ENCODE assay signal across 23 cellular contexts in the genomic region with DNA sequence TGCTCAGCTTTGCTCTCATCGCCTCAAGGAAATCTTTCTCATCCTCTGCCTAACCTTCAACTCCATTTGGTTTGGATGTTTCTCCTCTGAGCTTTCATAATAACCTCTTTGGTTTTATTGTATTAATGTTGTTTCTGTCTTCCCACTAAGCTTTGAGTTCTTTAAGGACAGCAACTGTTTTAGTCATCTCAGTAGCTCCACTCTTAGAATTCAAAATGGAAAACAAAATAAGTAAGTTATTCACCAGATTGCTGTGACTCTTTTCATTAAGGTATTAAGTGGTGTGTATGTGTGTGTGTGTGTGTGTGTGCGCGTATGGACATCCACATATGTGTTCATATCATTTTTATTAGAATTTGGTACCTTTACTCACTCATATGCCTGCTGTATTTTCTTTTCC.
A peak's percentile ranks its signal among the peaks of the same experiment; 100 is the strongest.
DNase-seq lines count a peak whose midpoint lies in the region; ATAC-seq, FAIRE-seq and TF ChIP-seq lines count a peak whose summit lies in the region.
"Had no signal": no experiment of that assay in that cellular context is flagged by ENCODE, and none has a peak within 500 bp of the region (broad histone marks: within the 10 kb centered on the region; RNA-seq: fewer than 3 reads in every experiment).

No MANE protein-coding gene starts in this region.

- H3K79me2 ChIP-seq in keratinocyte (ENCODE audit: control insufficient read depth, insufficient read depth, low read length): no peaks in the 10 kb centered on the region

- H3K4me1 Mint-ChIP-seq in HFFc6 (ENCODE audit: low read depth): peaks cover 81% of the 10 kb centered on the region
- H3K4me1 Mint-ChIP-seq: activated CD4-positive, alpha-beta T cell treated with anti-CD3 and anti-CD28 coated beads for 36 hours; activated naive CD8-positive, alpha-beta T cell treated with anti-CD3 and anti-CD28 coated beads, Interleukin-2, amount 10 ng/mL, durations not matched to agents 7 days and 5 days; IgD-negative memory B cell; stimulated activated effector memory CD8-positive, alpha-beta T cell treated with anti-CD3 and anti-CD28 coated beads, Interleukin-12 subunit alpha, Interleukin-12 subunit beta, amount 100 ng/mL, for 72 hours had no signal

- no peaks in the 10 kb centered on the region for H3K27me3 ChIP-seq in brain microvascular endothelial cell (replicated peaks)
- no peaks in the 10 kb centered on the region for H3K27me3 ChIP-seq in keratinocyte (ENCODE audit: control insufficient read depth, extremely low read depth, insufficient read depth, low read length)
- H3K27me3 ChIP-seq in skeletal muscle satellite cell (ENCODE audit: control insufficient read depth, insufficient read depth, low read length): no peaks in the 10 kb centered on the region
- no peaks in the 10 kb centered on the region for H3K27me3 ChIP-seq in gastrocnemius medialis
- H3K27me3 ChIP-seq: body of pancreas, vagina had no signal

- peaks cover 10% of the 10 kb centered on the region for H3K36me3 Mint-ChIP-seq in HFFc6 (ENCODE audit: low read depth)
- H3K36me3 Mint-ChIP-seq: activated naive CD8-positive, alpha-beta T cell treated with anti-CD3 and anti-CD28 coated beads, Interleukin-2, amount 10 ng/mL, durations not matched to agents 7 days and 5 days; stimulated activated effector memory CD8-positive, alpha-beta T cell treated with anti-CD3 and anti-CD28 coated beads, Interleukin-12 subunit alpha, Interleukin-12 subunit beta, amount 100 ng/mL, for 72 hours had no signal

- DNase-seq in HFFc6 (no peak), brain microvascular endothelial cell (no peak), keratinocyte (ENCODE audit: low read depth, low spot score) (no peak), SW480 (ENCODE audit: low spot score) (no peak), NCI-H1417 (lab: John Stamatoyannopoulos, UW) (no peak), gastrocnemius medialis (no peak), NCI-H524 (lab: John Stamatoyannopoulos, UW) (no peak)
- DNase-seq: activated CD4-positive, alpha-beta T cell treated with anti-CD3 and anti-CD28 coated beads for 36 hours; activated effector memory CD4-positive, alpha-beta T cell treated with anti-CD3 and anti-CD28 coated beads, Interleukin-2, amount 50 U/mL, for 16 hours; activated naive CD8-positive, alpha-beta T cell treated with anti-CD3 and anti-CD28 coated beads, Interleukin-2, amount 10 ng/mL, durations not matched to agents 7 days and 5 days; effector CD8-positive, alpha-beta T cell; H9; NCI-H2081 treated with DMSO at 0.1 percent for 48 hours; stimulated activated CD4-positive, alpha-beta T cell treated with anti-CD3 and anti-CD28 coated beads, Interleukin-2, amount 100 ng/mL, for 24 hours; T-helper 2 cell had no signal

- TF ChIP-seq POLR2A in gastrocnemius medialis (IDR thresholded peaks at IDR 0.05): no peak

- H3K4me2 ChIP-seq in keratinocyte (ENCODE audit: control insufficient read depth, extremely low read depth, insufficient read depth, low read depth, low read length) (peak overlapping the region; percentile 65), skeletal muscle satellite cell (ENCODE audit: low read length) (peak overlapping the region; percentile 8)

- H3K27ac Mint-ChIP-seq in HFFc6: peak overlapping the region; percentile 91
- H3K27ac Mint-ChIP-seq: activated CD4-positive, alpha-beta T cell treated with anti-CD3 and anti-CD28 coated beads for 36 hours; activated naive CD8-positive, alpha-beta T cell treated with anti-CD3 and anti-CD28 coated beads, Interleukin-2, amount 10 ng/mL, durations not matched to agents 7 days and 5 days; IgD-negative memory B cell; stimulated activated effector memory CD8-positive, alpha-beta T cell treated with anti-CD3 and anti-CD28 coated beads, Interleukin-12 subunit alpha, Interleukin-12 subunit beta, amount 100 ng/mL, for 72 hours had no signal

- H3K4me1 ChIP-seq in keratinocyte (ENCODE audit: control insufficient read depth, extremely low read depth, insufficient read depth, low read length): peaks cover 35% of the 10 kb centered on the region
- H3K4me1 ChIP-seq in skeletal muscle satellite cell (ENCODE audit: control insufficient read depth, insufficient read depth, low read length): peaks cover 55% of the 10 kb centered on the region
- no peaks in the 10 kb centered on the region for H3K4me1 ChIP-seq in gastrocnemius medialis
- H3K4me1 ChIP-seq: body of pancreas, vagina had no signal

- ATAC-seq in gastrocnemius medialis: no peak
- ATAC-seq: stimulated activated effector memory CD8-positive, alpha-beta T cell treated with anti-CD3 and anti-CD28 coated beads, Interleukin-12 subunit alpha, Interleukin-12 subunit beta, amount 100 ng/mL, for 72 hours had no signal

- FAIRE-seq in keratinocyte (lab: Jason Lieb, UNC): no peak
- FAIRE-seq: D721Med, small intestine had no signal

- no peaks in the 10 kb centered on the region for H3K9me3 Mint-ChIP-seq in HFFc6
- H3K9me3 Mint-ChIP-seq: activated naive CD8-positive, alpha-beta T cell treated with anti-CD3 and anti-CD28 coated beads, Interleukin-2, amount 10 ng/mL, durations not matched to agents 7 days and 5 days; H9; IgD-negative memory B cell; stimulated activated effector memory CD8-positive, alpha-beta T cell treated with anti-CD3 and anti-CD28 coated beads, Interleukin-12 subunit alpha, Interleukin-12 subunit beta, amount 100 ng/mL, for 72 hours had no signal

- H3K36me3 ChIP-seq in brain microvascular endothelial cell (replicated peaks): no peaks in the 10 kb centered on the region
- H3K36me3 ChIP-seq in keratinocyte (ENCODE audit: control insufficient read depth in 2 of 2, extremely low read depth in 1 of 2, insufficient read depth in 2 of 2, low read length in 2 of 2): no peaks in the 10 kb centered on the region
- H3K36me3 ChIP-seq in skeletal muscle satellite cell (ENCODE audit: insufficient read depth, low read length): no peaks in the 10 kb centered on the region
- H3K36me3 ChIP-seq in gastrocnemius medialis: no peaks in the 10 kb centered on the region
- H3K36me3 ChIP-seq: vagina had no signal

- intact Hi-C loops in gastrocnemius medialis (cut with DNase I; ENCODE audit: low total_unique reads): no loop called here

- H3K4me3 Mint-ChIP-seq in HFFc6: peak overlapping the region; percentile 52
- H3K4me3 Mint-ChIP-seq: activated CD4-positive, alpha-beta T cell treated with anti-CD3 and anti-CD28 coated beads for 36 hours; activated naive CD8-positive, alpha-beta T cell treated with anti-CD3 and anti-CD28 coated beads, Interleukin-2, amount 10 ng/mL, durations not matched to agents 7 days and 5 days; H9; IgD-negative memory B cell; stimulated activated effector memory CD8-positive, alpha-beta T cell treated with anti-CD3 and anti-CD28 coated beads, Interleukin-12 subunit alpha, Interleukin-12 subunit beta, amount 100 ng/mL, for 72 hours had no signal

- H3K9me3 ChIP-seq in keratinocyte (ENCODE audit: control insufficient read depth, low read depth, low read length) (no peaks in the 10 kb centered on the region), skeletal muscle satellite cell (replicated peaks; ENCODE audit: low read length) (no peaks in the 10 kb centered on the region), gastrocnemius medialis (no peaks in the 10 kb centered on the region)
- H3K9me3 ChIP-seq: body of pancreas, vagina had no signal

- H3K27ac ChIP-seq in brain microvascular endothelial cell: peak overlapping the region; percentile 95
- H3K27ac ChIP-seq in keratinocyte (ENCODE audit: control insufficient read depth, insufficient read depth, low read length): peak overlapping the region; percentile 91
- no peak overlapping the region for H3K27ac ChIP-seq in gastrocnemius medialis
- H3K27ac ChIP-seq: C4-2B, vagina had no signal

- no peaks in the 10 kb centered on the region for H3K27me3 Mint-ChIP-seq in HFFc6 (ENCODE audit: insufficient read depth)
- H3K27me3 Mint-ChIP-seq: activated CD4-positive, alpha-beta T cell treated with anti-CD3 and anti-CD28 coated beads for 36 hours; activated naive CD8-positive, alpha-beta T cell treated with anti-CD3 and anti-CD28 coated beads, Interleukin-2, amount 10 ng/mL, durations not matched to agents 7 days and 5 days; IgD-negative memory B cell had no signal

- H3K9me1 ChIP-seq in keratinocyte (ENCODE audit: control insufficient read depth, extremely low read depth, insufficient read depth, low read length): no peaks in the 10 kb centered on the region

- no peak overlapping the region for H3K9ac ChIP-seq in keratinocyte (ENCODE audit: control insufficient read depth, extremely low read depth, insufficient read depth, low read length)
- H3K9ac ChIP-seq in skeletal muscle satellite cell (ENCODE audit: low read depth, low read length): peak overlapping the region; percentile 85

- H2AFZ ChIP-seq in keratinocyte (ENCODE audit: control insufficient read depth, low read length): no peak overlapping the region

- dilution Hi-C loops in keratinocyte (cut with MboI; ENCODE audit: extremely low pct_ligation_motif_present, low sequenced_read_pairs): no loop called here

- in situ Hi-C loops in brain microvascular endothelial cell (cut with HindIII; ENCODE audit: low pct_ligation_motif_present, low sequenced_read_pairs) (no loop called here), gastrocnemius medialis (cut with MboI; ENCODE audit: low sequenced_read_pairs in 4 of 4) (no loop called here)

- no peaks in the 10 kb centered on the region for H4K20me1 ChIP-seq in keratinocyte (ENCODE audit: control insufficient read depth, extremely low read depth, insufficient read depth, low read length)

- TF ChIP-seq CTCF in HFFc6 (IDR thresholded peaks at IDR 0.05): no peak
- no peak for TF ChIP-seq CTCF in brain microvascular endothelial cell (IDR thresholded peaks at IDR 0.05; ENCODE audit: low read depth, low read length, missing control alignments)
- TF ChIP-seq CTCF in keratinocyte (optimal IDR thresholded peaks at IDR 0.05 in 1 of 3, IDR thresholded peaks at IDR 0.05 in 1 of 3, conservative IDR thresholded peaks at IDR 0.05 in 1 of 3; ENCODE audit: extremely low read depth in 1 of 3, insufficient read depth in 2 of 3, low read length in 3 of 3): no peak
- no peak for TF ChIP-seq CTCF in gastrocnemius medialis (IDR thresholded peaks at IDR 0.05 in 4 of 5, conservative IDR thresholded peaks at IDR 0.05 in 1 of 5)

- H3K4me3 ChIP-seq in brain microvascular endothelial cell (ENCODE audit: low read depth, low read length) (no peak overlapping the region), keratinocyte (ENCODE audit: control insufficient read depth in 2 of 3, extremely low read depth in 1 of 3, insufficient read depth in 2 of 3, low read depth in 1 of 3, low read length in 3 of 3) (no peak overlapping the region), skeletal muscle satellite cell (ENCODE audit: low read length) (no peak overlapping the region), gastrocnemius medialis (no peak overlapping the region)
- H3K4me3 ChIP-seq: body of pancreas, vagina had no signal

Comparison
In these comparisons a context has a peak if more than half of its experiments do, and no peak if none do; other contexts are left out.
1. H3K27ac ChIP-seq: peak in brain microvascular endothelial cell (single experiment) and keratinocyte (single experiment); none in gastrocnemius medialis (0 of 4).